In genomic region chr7:27141138-27141537, GRCh38 we compare ENCODE assay signal across 18 cellular contexts. TPM values are rescaled to one million over a fixed set of nuclear protein-coding genes. Genes with fewer than 3 reads are reported as not detected.
DNase-seq lines count a peak whose midpoint lies in the region; ATAC-seq, FAIRE-seq and TF ChIP-seq lines count a peak whose summit lies in the region.
"Had no signal": no experiment of that assay in that cellular context is flagged by ENCODE, and none has a peak within 500 bp of the region (broad histone marks: within the 10 kb centered on the region; RNA-seq: fewer than 3 reads in every experiment).

No MANE protein-coding gene starts in this region.

- WGBS in HepG2 (ENCODE audit: low lambda C conversion rate), result 95% methylated on average over 8 of the region's 8 CpGs
- 41% methylated on average over 8 of the region's 8 CpGs for WGBS in right lobe of liver (ENCODE audit: insufficient coverage, low coverage, low lambda C conversion rate, missing lambda C conversion rate)
- 34 to 46% methylated on average over 8 of the region's 8 CpGs for WGBS in upper lobe of left lung, 2 donors

- H4K20me1 ChIP-seq in HepG2 (ENCODE audit: insufficient read depth, low read length), result no peaks in the 10 kb centered on the region
- H4K20me1 ChIP-seq: BLaER1 had no signal

- TF ChIP-seq POLR2A in HepG2 (IDR thresholded peaks at IDR 0.05; ENCODE audit: insufficient read depth in 1 of 2, low read depth in 2 of 2, low read length in 2 of 2) (no peak), right lobe of liver (IDR thresholded peaks at IDR 0.05) (no peak), upper lobe of left lung (IDR thresholded peaks at IDR 0.05) (no peak)

- in situ Hi-C loops in HepG2 (cut with HindIII; ENCODE audit: extremely low pct_ligation_motif_present, low pct_unique_long_range_greater_than_20kb), result no loop called here

- no peaks in the 10 kb centered on the region for H3K9me3 ChIP-seq in HepG2 (ENCODE audit: low read length)
- H3K9me3 ChIP-seq in right lobe of liver, result no peaks in the 10 kb centered on the region
- no peaks in the 10 kb centered on the region for H3K9me3 ChIP-seq in upper lobe of left lung
- H3K9me3 ChIP-seq in T-helper 17 cell (ENCODE audit: control insufficient read depth, low read length, poor library complexity, severe bottlenecking), result peaks cover 2% of the 10 kb centered on the region
- H3K9me3 ChIP-seq: MG63 had no signal

- H3K4me3 ChIP-seq in HepG2 (replicated peaks in 1 of 3; ENCODE audit: insufficient read depth in 1 of 3, low read depth in 2 of 3, low read length in 3 of 3), result peak overlapping the region in 1 of 3 experiments; percentile 70; a peak in 2 of 6 replicates
- H3K4me3 ChIP-seq in right lobe of liver, result no peak overlapping the region
- H3K4me3 ChIP-seq in fibroblast of pulmonary artery (replicated peaks; ENCODE audit: low read depth, low read length), result peak overlapping the region; percentile 48
- peak overlapping the region in 3 of 4 donors; percentile 49 to 74 (median 62) for H3K4me3 ChIP-seq in upper lobe of left lung
- H3K4me3 ChIP-seq: BLaER1, MG63 had no signal

- peak overlapping the region; percentile 67; the same call in 1 of the 2 replicates for H3K9ac ChIP-seq in HepG2 (ENCODE audit: insufficient read depth, low read depth, low read length)
- H3K9ac ChIP-seq: BLaER1 had no signal

- H3K4me2 ChIP-seq in HepG2 (ENCODE audit: low read depth, low read length), result peak overlapping the region; percentile 70; the same call in 1 of the 2 replicates
- H3K4me2 ChIP-seq: BLaER1 had no signal

- CTCF ChIA-PET in HepG2 (lab: Yijun Ruan, JAX; ENCODE audit: low intra/inter-chr PET ratio, low total read pairs), result no interaction called here

- H3K27me3 ChIP-seq in HepG2 (ENCODE audit: control insufficient read depth in 1 of 2, insufficient read depth in 2 of 2, low read length in 2 of 2) (no peaks in the 10 kb centered on the region), right lobe of liver (peaks cover 5 to 70% of the 10 kb centered on the region in 2 donors), upper lobe of left lung (peaks cover 0 to 12% (median 5%) of the 10 kb centered on the region in 4 donors)
- H3K27me3 ChIP-seq: MG63 had no signal

- peaks cover 16% of the 10 kb centered on the region for H3K27me3 Mint-ChIP-seq in nephron progenitor cell (ENCODE audit: low read depth, poor library complexity)
- peaks cover 64% of the 10 kb centered on the region for H3K27me3 Mint-ChIP-seq in T-helper 17 cell

- no peak overlapping the region for H3K27ac ChIP-seq in HepG2 (ENCODE audit: extremely low read length, insufficient read depth, low read length)
- H3K27ac ChIP-seq in right lobe of liver, result no peak overlapping the region
- H3K27ac ChIP-seq in upper lobe of left lung, result peak overlapping the region; percentile 94 to 98 (median 96)
- H3K27ac ChIP-seq: BLaER1 had no signal

- BruUV-seq in HepG2 (replicated peaks; lab: Mats Ljungman, UMichigan), result no TSS peak

- no peak for TF ChIP-seq CTCF in HepG2 (CRISPR knock-in tag; IDR thresholded peaks at IDR 0.05)
- no peak for TF ChIP-seq CTCF in right lobe of liver (IDR thresholded peaks at IDR 0.05)
- no peak for TF ChIP-seq CTCF in fibroblast of pulmonary artery (IDR thresholded peaks at IDR 0.05; ENCODE audit: low read length, missing control alignments)
- TF ChIP-seq CTCF in nephron progenitor cell (IDR thresholded peaks at IDR 0.05), result no peak
- no peak for TF ChIP-seq CTCF in upper lobe of left lung (IDR thresholded peaks at IDR 0.05)

- no peaks in the 10 kb centered on the region; a peak in 2 of 5 replicates for H3K36me3 ChIP-seq in HepG2 (replicated peaks in 1 of 2; ENCODE audit: control insufficient read depth in 1 of 2, insufficient read depth in 2 of 2, low read length in 2 of 2)
- H3K36me3 ChIP-seq in right lobe of liver, result no peaks in the 10 kb centered on the region
- no peaks in the 10 kb centered on the region for H3K36me3 ChIP-seq in upper lobe of left lung

- peak overlapping the region; percentile 100 for H3K27ac Mint-ChIP-seq in nephron progenitor cell
- no peak overlapping the region for H3K27ac Mint-ChIP-seq in T-helper 17 cell
- H3K27ac Mint-ChIP-seq: activated naive CD8-positive, alpha-beta T cell; activated T-cell treated with anti-CD3 and anti-CD28 coated beads, Interleukin-2, amount 50 U/mL, for 24 hours had no signal

- H3K4me3 Mint-ChIP-seq in nephron progenitor cell, result peak overlapping the region; percentile 97
- no peak overlapping the region for H3K4me3 Mint-ChIP-seq in T-helper 17 cell
- H3K4me3 Mint-ChIP-seq: activated naive CD8-positive, alpha-beta T cell; activated T-cell treated with anti-CD3 and anti-CD28 coated beads, Interleukin-2, amount 50 U/mL, for 24 hours had no signal

- intact Hi-C loops in HepG2 (cut with micrococcal nuclease; ENCODE audit: unreplicated experiment) (loop anchor here (5.0 kb wide), 1 partner anchor 764 kb away; no protein-coding TSS in a partner anchor), right lobe of liver (cut with DNase I) (no loop called here)

- H3K4me1 Mint-ChIP-seq in nephron progenitor cell (peaks cover 69% of the 10 kb centered on the region), T-helper 17 cell (peaks cover 4% of the 10 kb centered on the region)

- TF ChIP-seq RAD21 in HepG2 (CRISPR knock-in tag; IDR thresholded peaks at IDR 0.05), result no peak

- H2AFZ ChIP-seq in HepG2 (ENCODE audit: low read length), result no peak overlapping the region

- ATAC-seq in HepG2 (no peak), right lobe of liver (no peak), upper lobe of left lung (ENCODE audit: low FRiP score in 2 of 2) (no peak), T-helper 17 cell (no peak), GM18520 (IDR thresholded peaks at IDR 0.05; ENCODE audit: unreplicated experiment) (no peak)

- POLR2A ChIA-PET in HepG2 (lab: Yijun Ruan, JAX), result interaction anchor here (1.0 to 2.7 kb wide), 5 partner anchors 9 to 681 kb away, joined by 3 to 13 read pairs (median 10); partner anchors contain the start of gene SKAP2

- H3K4me1 ChIP-seq in HepG2 (ENCODE audit: insufficient read depth, low read length) (peaks cover 18% of the 10 kb centered on the region), right lobe of liver (no peaks in the 10 kb centered on the region), upper lobe of left lung (peaks cover 4 to 26% (median 8%) of the 10 kb centered on the region in 4 donors)

- H3K36me3 Mint-ChIP-seq in nephron progenitor cell (ENCODE audit: low read depth), result peaks cover 84% of the 10 kb centered on the region
- H3K36me3 Mint-ChIP-seq in T-helper 17 cell (ENCODE audit: low read depth), result no peaks in the 10 kb centered on the region
- H3K36me3 Mint-ChIP-seq: activated naive CD8-positive, alpha-beta T cell had no signal

- no peaks in the 10 kb centered on the region for H3K9me3 Mint-ChIP-seq in nephron progenitor cell
- H3K9me3 Mint-ChIP-seq: activated T-cell treated with anti-CD3 and anti-CD28 coated beads, Interleukin-2, amount 50 U/mL, for 24 hours had no signal

- DNase-seq in HepG2 (ENCODE audit: low spot score) (no peak), right lobe of liver (no peak), fibroblast of pulmonary artery (ENCODE audit: low read depth) (no peak), nephron progenitor cell (no peak), upper lobe of left lung (no peak), T-helper 17 cell (no peak), pons (ENCODE audit: low spot score) (no peak)
- DNase-seq: 8988T; activated CD4-positive, alpha-beta T cell treated with anti-CD3 and anti-CD28 coated beads, Interleukin-2, amount 50 U/mL, for 4 hours; activated T-cell treated with anti-CD3 and anti-CD28 coated beads, Interleukin-2, amount 50 U/mL, for 24 hours; Calu3; MG63; NCI-H1694; NCI-H2227 treated with DMSO at 0.1 percent for 48 hours had no signal

- TF ChIP-seq EP300 in HepG2 (IDR thresholded peaks at IDR 0.05; ENCODE audit: low read depth in 2 of 2, low read length in 2 of 2) (no peak), HepG2 (CRISPR knock-in tag; IDR thresholded peaks at IDR 0.05; ENCODE audit: borderline replicate concordance) (no peak), upper lobe of left lung (IDR thresholded peaks at IDR 0.05) (no peak)

- H3K79me2 ChIP-seq in HepG2 (ENCODE audit: insufficient read depth, low read length), result no peaks in the 10 kb centered on the region

- no peak for FAIRE-seq in HepG2 (lab: Jason Lieb, UNC)

RNA-seq across cellular contexts. Expression of gene HOXA5, which starts 2.3 kb away (rescaled TPM):
- total RNA-seq in HepG2 (2016; rRNA removed; fragmentation: Illumina TruSeq; extraction: Trizol) (3.2 and 3.9 TPM in 2 replicates), right lobe of liver (1 to 10 TPM in 2 of 6 experiments, under 1 TPM in 4; 0.18 to 1.5 (median 0.65) TPM), upper lobe of left lung (10 to 100 TPM in 5 of 6 donors, 1 to 10 TPM in 1; 7.8 to 79.9 (median 16.9) TPM), T-helper 17 cell (under 1 TPM in 1 of 2 donors, not detected in 1; 0.26 TPM)
- total RNA-seq in HepG2 (2016; cell fraction: cytosol; rRNA removed; fragmentation: Illumina TruSeq; extraction: Trizol; ENCODE audit: low read depth), result 0.71 and 0.97 TPM in 2 replicates
- total RNA-seq in HepG2 (2016; cell fraction: insoluble cytoplasmic fraction; rRNA removed; fragmentation: Illumina TruSeq; extraction: Trizol), result 3.0 TPM in 2 replicates
- total RNA-seq in HepG2 (2016; cell fraction: membrane; rRNA removed; fragmentation: Illumina TruSeq; extraction: Trizol), result 2.1 and 3.2 TPM in 2 replicates
- total RNA-seq in HepG2 (2016; cell fraction: nucleus; rRNA removed; fragmentation: Illumina TruSeq; extraction: Trizol), result 2.1 and 4.1 TPM in 2 replicates
- 3.6 and 4.0 TPM in 2 replicates for polyA plus RNA-seq in HepG2 (2011; rRNA removed)
- polyA plus RNA-seq in HepG2 (2011; cell fraction: cytosol; rRNA removed), result 2.0 TPM in 2 replicates
- polyA plus RNA-seq in HepG2 (2011; cell fraction: nucleus; rRNA removed), result 4.0 and 4.1 TPM in 2 replicates
- polyA plus RNA-seq in HepG2 (2012), result 2.3 TPM in 2 replicates
- 0.70 and 1.1 TPM in 2 replicates for polyA plus RNA-seq in HepG2 (2016; cell fraction: cytosol; fragmentation: Illumina TruSeq; extraction: Trizol; ENCODE audit: low read depth)
- 4.1 and 4.3 TPM in 2 replicates for polyA plus RNA-seq in HepG2 (2016; cell fraction: insoluble cytoplasmic fraction; fragmentation: Illumina TruSeq; extraction: Trizol; ENCODE audit: low read depth)
- polyA plus RNA-seq in HepG2 (2016; cell fraction: membrane; fragmentation: Illumina TruSeq; extraction: Trizol; ENCODE audit: low read depth), result 2.2 and 2.8 TPM in 2 replicates
- 6.4 and 8.6 TPM in 2 replicates for polyA plus RNA-seq in HepG2 (2016; cell fraction: nucleus; fragmentation: Illumina TruSeq; extraction: Trizol; ENCODE audit: insufficient read depth, low read depth)
- 0.98 and 2.8 TPM in 2 replicates for polyA minus RNA-seq in HepG2 (2011; rRNA and poly(A)+ RNA removed; ENCODE audit: low replicate concordance)
- polyA minus RNA-seq in HepG2 (2011; cell fraction: cytosol; rRNA and poly(A)+ RNA removed), result 1.1 and 2.2 TPM in 2 replicates
- polyA minus RNA-seq in HepG2 (2011; cell fraction: nucleus; rRNA and poly(A)+ RNA removed), result 2.7 and 3.4 TPM in 2 replicates

RNA-seq across cellular contexts. Expression of gene HOXA6, which starts 6.4 kb away (rescaled TPM):
- total RNA-seq in HepG2 (2016; rRNA removed; fragmentation: Illumina TruSeq; extraction: Trizol), result 0.95 and 1.3 TPM in 2 replicates
- 0.71 TPM in 1 of 2 replicates, not detected in the other for total RNA-seq in HepG2 (2016; cell fraction: cytosol; rRNA removed; fragmentation: Illumina TruSeq; extraction: Trizol; ENCODE audit: low read depth)
- total RNA-seq in HepG2 (2016; cell fraction: insoluble cytoplasmic fraction; rRNA removed; fragmentation: Illumina TruSeq; extraction: Trizol), result 0.79 and 1.2 TPM in 2 replicates
- total RNA-seq in HepG2 (2016; cell fraction: membrane; rRNA removed; fragmentation: Illumina TruSeq; extraction: Trizol), result 0.41 and 0.65 TPM in 2 replicates
- total RNA-seq in HepG2 (2016; cell fraction: nucleus; rRNA removed; fragmentation: Illumina TruSeq; extraction: Trizol), result 1.1 and 3.7 TPM in 2 replicates
- polyA plus RNA-seq in HepG2 (2011; rRNA removed), result 0.68 and 1.5 TPM in 2 replicates
- polyA plus RNA-seq in HepG2 (2011; cell fraction: cytosol; rRNA removed), result 0.38 and 0.74 TPM in 2 replicates
- 4.3 and 4.7 TPM in 2 replicates for polyA plus RNA-seq in HepG2 (2011; cell fraction: nucleus; rRNA removed)
- 0.47 and 0.68 TPM in 2 replicates for polyA plus RNA-seq in HepG2 (2012)
- polyA plus RNA-seq in HepG2 (2016; cell fraction: cytosol; fragmentation: Illumina TruSeq; extraction: Trizol; ENCODE audit: low read depth), result 0.18 TPM in 1 of 2 replicates, not detected in the other
- 0.94 and 0.99 TPM in 2 replicates for polyA plus RNA-seq in HepG2 (2016; cell fraction: insoluble cytoplasmic fraction; fragmentation: Illumina TruSeq; extraction: Trizol; ENCODE audit: low read depth)
- 0.22 TPM in 1 of 2 replicates, not detected in the other for polyA plus RNA-seq in HepG2 (2016; cell fraction: membrane; fragmentation: Illumina TruSeq; extraction: Trizol; ENCODE audit: low read depth)
- polyA plus RNA-seq in HepG2 (2016; cell fraction: nucleus; fragmentation: Illumina TruSeq; extraction: Trizol; ENCODE audit: insufficient read depth, low read depth), result 3.5 and 4.1 TPM in 2 replicates
- 1.2 and 2.5 TPM in 2 replicates for polyA minus RNA-seq in HepG2 (2011; rRNA and poly(A)+ RNA removed; ENCODE audit: low replicate concordance)
- polyA minus RNA-seq in HepG2 (2011; cell fraction: cytosol; rRNA and poly(A)+ RNA removed), result 0.79 TPM in 1 of 2 replicates, not detected in the other
- polyA minus RNA-seq in HepG2 (2011; cell fraction: nucleus; rRNA and poly(A)+ RNA removed), result 2.1 and 3.0 TPM in 2 replicates
- total RNA-seq in right lobe of liver, result not detected
- total RNA-seq in upper lobe of left lung, result 1 to 10 TPM in 4 of 6 donors, under 1 TPM in 1, not detected in 1; 0.61 to 8.4 (median 4.0) TPM
- total RNA-seq in T-helper 17 cell, result not detected
- total RNA-seq: cardiac septum had no signal

RNA-seq across cellular contexts. Expression of gene HOXA4, which starts 10.6 kb away (rescaled TPM):
- total RNA-seq in HepG2 (2016; rRNA removed; fragmentation: Illumina TruSeq; extraction: Trizol), result 1.8 and 2.4 TPM in 2 replicates
- total RNA-seq in HepG2 (2016; cell fraction: cytosol; rRNA removed; fragmentation: Illumina TruSeq; extraction: Trizol; ENCODE audit: low read depth), result 2.0 and 2.2 TPM in 2 replicates
- total RNA-seq in HepG2 (2016; cell fraction: insoluble cytoplasmic fraction; rRNA removed; fragmentation: Illumina TruSeq; extraction: Trizol), result 1.0 and 2.0 TPM in 2 replicates
- total RNA-seq in HepG2 (2016; cell fraction: membrane; rRNA removed; fragmentation: Illumina TruSeq; extraction: Trizol), result 2.9 and 3.2 TPM in 2 replicates
- total RNA-seq in HepG2 (2016; cell fraction: nucleus; rRNA removed; fragmentation: Illumina TruSeq; extraction: Trizol), result 0.53 and 1.8 TPM in 2 replicates
- 4.3 and 5.4 TPM in 2 replicates for polyA plus RNA-seq in HepG2 (2011; rRNA removed)
- polyA plus RNA-seq in HepG2 (2011; cell fraction: cytosol; rRNA removed), result 4.7 and 6.2 TPM in 2 replicates
- polyA plus RNA-seq in HepG2 (2011; cell fraction: nucleus; rRNA removed), result 5.3 and 5.5 TPM in 2 replicates
- 5.2 and 7.3 TPM in 2 replicates for polyA plus RNA-seq in HepG2 (2012)
- polyA plus RNA-seq in HepG2 (2016; cell fraction: cytosol; fragmentation: Illumina TruSeq; extraction: Trizol; ENCODE audit: low read depth), result 7.9 and 8.8 TPM in 2 replicates
- 7.2 and 9.1 TPM in 2 replicates for polyA plus RNA-seq in HepG2 (2016; cell fraction: insoluble cytoplasmic fraction; fragmentation: Illumina TruSeq; extraction: Trizol; ENCODE audit: low read depth)
- polyA plus RNA-seq in HepG2 (2016; cell fraction: membrane; fragmentation: Illumina TruSeq; extraction: Trizol; ENCODE audit: low read depth), result 10.6 and 13.1 TPM in 2 replicates
- polyA plus RNA-seq in HepG2 (2016; cell fraction: nucleus; fragmentation: Illumina TruSeq; extraction: Trizol; ENCODE audit: insufficient read depth, low read depth), result 9.4 and 10.8 TPM in 2 replicates
- 0.56 and 2.4 TPM in 2 replicates for polyA minus RNA-seq in HepG2 (2011; rRNA and poly(A)+ RNA removed; ENCODE audit: low replicate concordance)
- polyA minus RNA-seq in HepG2 (2011; cell fraction: cytosol; rRNA and poly(A)+ RNA removed), result 1.7 and 2.3 TPM in 2 replicates
- polyA minus RNA-seq in HepG2 (2011; cell fraction: nucleus; rRNA and poly(A)+ RNA removed), result 1.4 and 2.7 TPM in 2 replicates
- 1 to 10 TPM in 1 of 6 experiments, under 1 TPM in 4, not detected in 1; 0.55 to 1.6 (median 0.75) TPM for total RNA-seq in right lobe of liver
- total RNA-seq in upper lobe of left lung, result 10 to 100 TPM in 1 of 6 donors, 1 to 10 TPM in 5; 1.5 to 10.5 (median 6.2) TPM
- total RNA-seq in T-helper 17 cell, result under 1 TPM in 1 of 2 donors, not detected in 1; 0.26 TPM

RNA-seq across cellular contexts. Expression of gene HOXA3, which starts 11.2 kb away (rescaled TPM):
- total RNA-seq in HepG2 (2016; rRNA removed; fragmentation: Illumina TruSeq; extraction: Trizol), result 2.1 and 2.9 TPM in 2 replicates
- 0.51 and 0.71 TPM in 2 replicates for total RNA-seq in HepG2 (2016; cell fraction: cytosol; rRNA removed; fragmentation: Illumina TruSeq; extraction: Trizol; ENCODE audit: low read depth)
- total RNA-seq in HepG2 (2016; cell fraction: insoluble cytoplasmic fraction; rRNA removed; fragmentation: Illumina TruSeq; extraction: Trizol), result 1.7 and 2.6 TPM in 2 replicates
- total RNA-seq in HepG2 (2016; cell fraction: membrane; rRNA removed; fragmentation: Illumina TruSeq; extraction: Trizol), result 1.6 and 1.9 TPM in 2 replicates
- 3.5 and 4.8 TPM in 2 replicates for total RNA-seq in HepG2 (2016; cell fraction: nucleus; rRNA removed; fragmentation: Illumina TruSeq; extraction: Trizol)
- 4.3 and 4.6 TPM in 2 replicates for polyA plus RNA-seq in HepG2 (2011; rRNA removed)
- 1.3 and 1.5 TPM in 2 replicates for polyA plus RNA-seq in HepG2 (2011; cell fraction: cytosol; rRNA removed)
- 12.3 and 16.6 TPM in 2 replicates for polyA plus RNA-seq in HepG2 (2011; cell fraction: nucleus; rRNA removed)
- polyA plus RNA-seq in HepG2 (2012), result 3.8 and 6.3 TPM in 2 replicates
- 0.74 and 0.97 TPM in 2 replicates for polyA plus RNA-seq in HepG2 (2016; cell fraction: cytosol; fragmentation: Illumina TruSeq; extraction: Trizol; ENCODE audit: low read depth)
- 4.9 and 6.7 TPM in 2 replicates for polyA plus RNA-seq in HepG2 (2016; cell fraction: insoluble cytoplasmic fraction; fragmentation: Illumina TruSeq; extraction: Trizol; ENCODE audit: low read depth)
- 3.4 TPM in 2 replicates for polyA plus RNA-seq in HepG2 (2016; cell fraction: membrane; fragmentation: Illumina TruSeq; extraction: Trizol; ENCODE audit: low read depth)
- polyA plus RNA-seq in HepG2 (2016; cell fraction: nucleus; fragmentation: Illumina TruSeq; extraction: Trizol; ENCODE audit: insufficient read depth, low read depth), result 26.3 and 26.9 TPM in 2 replicates
- polyA minus RNA-seq in HepG2 (2011; rRNA and poly(A)+ RNA removed; ENCODE audit: low replicate concordance), result 1.7 TPM in 1 of 2 replicates, not detected in the other
- 0.88 and 1.1 TPM in 2 replicates for polyA minus RNA-seq in HepG2 (2011; cell fraction: cytosol; rRNA and poly(A)+ RNA removed)
- 2.2 and 4.6 TPM in 2 replicates for polyA minus RNA-seq in HepG2 (2011; cell fraction: nucleus; rRNA and poly(A)+ RNA removed)
- under 1 TPM in 4 of 6 experiments, not detected in 2; 0.17 to 0.26 (median 0.25) TPM for total RNA-seq in right lobe of liver
- total RNA-seq in upper lobe of left lung, result 10 to 100 TPM in 1 of 6 donors, 1 to 10 TPM in 3, under 1 TPM in 2; 0.20 to 11.4 (median 3.5) TPM
- total RNA-seq in T-helper 17 cell, result not detected

RNA-seq across cellular contexts. Expression of gene HOXA7, which starts 15.3 kb away (rescaled TPM):
- not detected in 2 replicates for total RNA-seq in HepG2 (2016; rRNA removed; fragmentation: Illumina TruSeq; extraction: Trizol)
- total RNA-seq in HepG2 (2016; cell fraction: cytosol; rRNA removed; fragmentation: Illumina TruSeq; extraction: Trizol; ENCODE audit: low read depth), result not detected in 2 replicates
- not detected in 2 replicates for total RNA-seq in HepG2 (2016; cell fraction: insoluble cytoplasmic fraction; rRNA removed; fragmentation: Illumina TruSeq; extraction: Trizol)
- total RNA-seq in HepG2 (2016; cell fraction: membrane; rRNA removed; fragmentation: Illumina TruSeq; extraction: Trizol), result 0.07 and 0.15 TPM in 2 replicates
- total RNA-seq in HepG2 (2016; cell fraction: nucleus; rRNA removed; fragmentation: Illumina TruSeq; extraction: Trizol), result not detected in 2 replicates
- 0.05 and 0.10 TPM in 2 replicates for polyA plus RNA-seq in HepG2 (2011; rRNA removed)
- polyA plus RNA-seq in HepG2 (2011; cell fraction: cytosol; rRNA removed), result 0.07 and 0.13 TPM in 2 replicates
- polyA plus RNA-seq in HepG2 (2011; cell fraction: nucleus; rRNA removed), result 0.08 TPM in 1 of 2 replicates, not detected in the other
- 0.32 TPM in 1 of 2 replicates, not detected in the other for polyA plus RNA-seq in HepG2 (2012)
- 0.10 TPM in 1 of 2 replicates, not detected in the other for polyA plus RNA-seq in HepG2 (2016; cell fraction: cytosol; fragmentation: Illumina TruSeq; extraction: Trizol; ENCODE audit: low read depth)
- 0.22 and 0.31 TPM in 2 replicates for polyA plus RNA-seq in HepG2 (2016; cell fraction: insoluble cytoplasmic fraction; fragmentation: Illumina TruSeq; extraction: Trizol; ENCODE audit: low read depth)
- 0.26 and 0.30 TPM in 2 replicates for polyA plus RNA-seq in HepG2 (2016; cell fraction: membrane; fragmentation: Illumina TruSeq; extraction: Trizol; ENCODE audit: low read depth)
- polyA plus RNA-seq in HepG2 (2016; cell fraction: nucleus; fragmentation: Illumina TruSeq; extraction: Trizol; ENCODE audit: insufficient read depth, low read depth), result not detected in 2 replicates
- 0.08 and 3.8 TPM in 2 replicates for polyA minus RNA-seq in HepG2 (2011; rRNA and poly(A)+ RNA removed; ENCODE audit: low replicate concordance)
- 0.30 and 1.1 TPM in 2 replicates for polyA minus RNA-seq in HepG2 (2011; cell fraction: cytosol; rRNA and poly(A)+ RNA removed)
- polyA minus RNA-seq in HepG2 (2011; cell fraction: nucleus; rRNA and poly(A)+ RNA removed), result not detected in 2 replicates
- total RNA-seq in right lobe of liver, result not detected
- total RNA-seq in upper lobe of left lung, result 1 to 10 TPM in 3 of 6 donors, under 1 TPM in 1, not detected in 2; 0.46 to 3.3 (median 2.5) TPM
- total RNA-seq in T-helper 17 cell, result not detected
- total RNA-seq: Calu3, cardiac septum had no signal

Comparison
In these comparisons a context has a peak if more than half of its experiments do, and no peak if none do; other contexts are left out.
1. H3K27ac ChIP-seq: peak in upper lobe of left lung (4 of 4); none in HepG2 (single experiment) and right lobe of liver (0 of 3).
2. H3K4me3 ChIP-seq: peak in fibroblast of pulmonary artery (single experiment) and upper lobe of left lung (3 of 4); none in right lobe of liver (0 of 3).